In the genomic region with DNA sequence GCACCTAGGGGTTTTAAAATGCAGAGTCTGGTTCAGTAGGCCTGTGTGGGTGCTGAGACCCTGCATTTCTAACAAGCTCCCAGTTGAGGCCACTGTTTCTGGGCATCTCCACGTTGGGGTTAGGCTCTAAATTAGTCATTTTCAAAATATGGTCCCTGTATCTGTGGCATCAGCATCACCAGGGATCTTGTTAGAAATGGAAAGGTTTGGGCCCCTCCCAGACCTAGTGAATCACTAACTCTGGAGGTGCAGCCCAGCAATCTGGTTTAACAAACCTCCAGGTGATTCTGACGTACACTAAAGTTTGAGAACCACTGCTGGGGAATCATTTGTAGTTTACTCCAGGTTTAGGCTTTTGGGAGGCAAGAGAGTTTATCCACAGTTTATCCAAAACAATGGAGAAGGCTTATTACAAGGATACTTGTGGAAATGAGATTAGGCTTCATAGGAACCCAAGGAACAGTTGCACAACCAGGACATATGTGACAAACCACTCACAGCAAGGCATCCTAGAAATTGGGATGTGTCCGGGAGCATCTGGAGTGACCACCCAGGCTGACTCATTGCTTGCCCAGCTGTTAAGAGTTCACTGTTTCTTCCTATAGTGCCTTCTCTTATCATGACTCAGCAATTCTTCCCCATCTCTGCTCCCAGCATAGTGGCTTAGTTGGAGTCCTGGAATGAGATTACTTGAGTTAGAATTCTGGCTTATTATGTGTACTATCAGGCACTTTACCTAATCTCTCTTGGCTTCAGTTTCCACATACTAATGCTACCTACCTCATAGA, we compare ENCODE assay signal across 12 cellular contexts.
DNase-seq lines count a peak whose midpoint lies in the region; ATAC-seq and TF ChIP-seq lines count a peak whose summit lies in the region.
"Had no signal": no experiment of that assay in that cellular context is flagged by ENCODE, and none has a peak within 500 bp of the region (broad histone marks: within the 10 kb centered on the region; RNA-seq: fewer than 3 reads in every experiment).

No MANE protein-coding gene starts in this region.

- peaks cover 26% of the 10 kb centered on the region for H3K4me1 ChIP-seq in OCI-LY3 (ENCODE audit: low read length)
- H3K4me1 ChIP-seq in mucosa of descending colon (ENCODE audit: low read depth): no peaks in the 10 kb centered on the region

- no peaks in the 10 kb centered on the region for H3K27me3 ChIP-seq in OCI-LY3 (ENCODE audit: low read depth, low read length)

- no peaks in the 10 kb centered on the region for H3K36me3 Mint-ChIP-seq in Calu3 (ENCODE audit: insufficient read depth, unreplicated experiment)
- no peaks in the 10 kb centered on the region for H3K36me3 Mint-ChIP-seq in naive thymus-derived CD8-positive, alpha-beta T cell

- ATAC-seq in mucosa of descending colon (peak; percentile 58), esophagus mucosa (no peak), HG03108 (IDR thresholded peaks at IDR 0.05; ENCODE audit: unreplicated experiment) (no peak)
- ATAC-seq in naive thymus-derived CD8-positive, alpha-beta T cell: no peak
- ATAC-seq: activated CD8-positive, alpha-beta T cell treated with anti-CD3 and anti-CD28 coated beads for 36 hours had no signal

- H4K20me1 ChIP-seq in OCI-LY3 (ENCODE audit: insufficient read depth, low read length): no peaks in the 10 kb centered on the region

- H3K36me3 ChIP-seq in OCI-LY3 (replicated peaks; ENCODE audit: low read depth, low read length): no peaks in the 10 kb centered on the region
- no peaks in the 10 kb centered on the region for H3K36me3 ChIP-seq in mucosa of descending colon (ENCODE audit: low read depth)

- no peaks in the 10 kb centered on the region for H3K27me3 Mint-ChIP-seq in Calu3 (ENCODE audit: unreplicated experiment)
- H3K27me3 Mint-ChIP-seq in naive thymus-derived CD8-positive, alpha-beta T cell: peaks cover 0 to 8% (median 3%) of the 10 kb centered on the region in 5 donors

- no peaks in the 10 kb centered on the region for H3K4me1 Mint-ChIP-seq in Calu3 (ENCODE audit: low read depth, unreplicated experiment)
- no peaks in the 10 kb centered on the region for H3K4me1 Mint-ChIP-seq in naive thymus-derived CD8-positive, alpha-beta T cell

- H3K27ac ChIP-seq in OCI-LY3 (ENCODE audit: low read length): peak overlapping the region; percentile 41; the same call in 1 of the 2 replicates

- intact Hi-C loops in mucosa of descending colon (cut with DNase I, micrococcal nuclease) (no loop called here), Calu3 (cut with micrococcal nuclease; ENCODE audit: unreplicated experiment) (no loop called here)

- no peaks in the 10 kb centered on the region for H3K79me2 ChIP-seq in OCI-LY3 (ENCODE audit: low read length)

- H3K4me3 ChIP-seq in OCI-LY3 (ENCODE audit: low read length) (no peak overlapping the region), mucosa of descending colon (no peak overlapping the region)
- H3K4me3 ChIP-seq: lung had no signal

- CTCF ChIA-PET in Calu3 (lab: Charles Lee): interaction anchor here (0.6 kb wide), 1 partner anchor 125 kb away, joined by 3 read pairs; no protein-coding TSS in a partner anchor

- H3K4me2 ChIP-seq in OCI-LY3 (ENCODE audit: low read length): no peak overlapping the region; the same call in 1 of the 2 replicates

- DNase-seq in DMS 273 treated with DMSO at 0.1 percent for 48 hours (lab: John Stamatoyannopoulos, UW) (peak; percentile 55), fibroblast of gingiva (ENCODE audit: low read depth) (peak; percentile 94), mucosa of descending colon (no peak), Calu3 (no peak)
- DNase-seq in naive thymus-derived CD8-positive, alpha-beta T cell: no peak
- DNase-seq: activated CD8-positive, alpha-beta T cell treated with anti-CD3 and anti-CD28 coated beads for 36 hours; NCI-H526; T-helper 1 cell had no signal

- H2AFZ ChIP-seq in OCI-LY3 (ENCODE audit: low read depth, low read length): peak overlapping the region; percentile 33; the same call in 1 of the 2 replicates

- no peak overlapping the region for H3K4me3 Mint-ChIP-seq in Calu3 (ENCODE audit: low read depth, unreplicated experiment)
- H3K4me3 Mint-ChIP-seq in naive thymus-derived CD8-positive, alpha-beta T cell: no peak overlapping the region
- H3K4me3 Mint-ChIP-seq: activated CD8-positive, alpha-beta T cell treated with anti-CD3 and anti-CD28 coated beads for 36 hours had no signal

- POLR2A ChIA-PET in naive thymus-derived CD8-positive, alpha-beta T cell (lab: Charles Lee): no interaction called here

- H3K9ac ChIP-seq in OCI-LY3 (ENCODE audit: low read length): no peak overlapping the region

- H3K27ac Mint-ChIP-seq in Calu3 (ENCODE audit: unreplicated experiment): no peak overlapping the region
- no peak overlapping the region for H3K27ac Mint-ChIP-seq in naive thymus-derived CD8-positive, alpha-beta T cell
- H3K27ac Mint-ChIP-seq: activated CD8-positive, alpha-beta T cell treated with anti-CD3 and anti-CD28 coated beads for 36 hours had no signal

- H3K9me3 Mint-ChIP-seq in Calu3 (ENCODE audit: low read depth, unreplicated experiment): no peaks in the 10 kb centered on the region
- no peaks in the 10 kb centered on the region for H3K9me3 Mint-ChIP-seq in naive thymus-derived CD8-positive, alpha-beta T cell
- H3K9me3 Mint-ChIP-seq: activated CD8-positive, alpha-beta T cell treated with anti-CD3 and anti-CD28 coated beads for 36 hours had no signal

- TF ChIP-seq CTCF in OCI-LY3 (IDR thresholded peaks at IDR 0.05; ENCODE audit: low read depth, low read length): no peak
- TF ChIP-seq CTCF in mucosa of descending colon (IDR thresholded peaks at IDR 0.05): no peak
- TF ChIP-seq CTCF in Calu3 (IDR thresholded peaks at IDR 0.05; ENCODE audit: unreplicated experiment): no peak

- BruUV-seq in Calu3 (replicated peaks; lab: Mats Ljungman, UMichigan): no TSS peak

- H3K9me3 ChIP-seq in OCI-LY3 (ENCODE audit: insufficient read depth, low read length) (no peaks in the 10 kb centered on the region), mucosa of descending colon (no peaks in the 10 kb centered on the region)

Comparison
In these comparisons a context has a peak if more than half of its experiments do, and no peak if none do; other contexts are left out.
1. DNase-seq: peak in DMS 273 treated with DMSO at 0.1 percent for 48 hours (single experiment) and fibroblast of gingiva (single experiment); none in mucosa of descending colon (0 of 3), Calu3 (single experiment) and naive thymus-derived CD8-positive, alpha-beta T cell (0 of 10).